Comparison of ENCODE assay signal across 6 cellular contexts in the genomic region with DNA sequence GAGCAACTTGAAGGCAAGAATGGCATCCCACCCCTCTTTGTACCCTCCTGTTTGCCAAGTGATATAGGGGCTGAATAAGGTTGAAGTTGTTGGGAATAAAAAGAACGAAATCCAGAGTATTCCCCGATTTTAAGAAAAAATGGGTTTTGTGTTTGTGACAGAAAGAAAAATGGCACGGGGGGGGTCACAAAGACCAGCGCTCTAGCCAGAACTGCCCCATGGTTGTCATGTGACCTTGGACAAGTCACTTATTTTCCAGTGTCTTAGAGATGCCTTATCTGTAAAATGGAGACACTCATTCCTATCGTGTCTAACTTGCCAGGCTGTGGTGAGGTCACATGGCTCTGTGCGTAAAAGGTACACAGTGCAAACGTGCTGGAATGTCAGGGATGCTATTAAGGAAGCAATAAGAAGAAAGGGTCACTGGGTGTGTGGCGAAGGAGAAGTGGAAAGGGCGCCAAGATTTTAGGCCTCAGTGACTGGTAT. TPM values are rescaled to one million over a fixed set of nuclear protein-coding genes. Genes with fewer than 3 reads are reported as not detected.
DNase-seq lines count a peak whose midpoint lies in the region; TF ChIP-seq lines count a peak whose summit lies in the region.

No MANE protein-coding gene starts in this region.

- peak overlapping the region; percentile 81 for H3K4me2 ChIP-seq in MM.1S (ENCODE audit: low read depth, low read length)

- H3K27ac ChIP-seq in MM.1S (ENCODE audit: low read length) = peak overlapping the region; percentile 91; the same call in 1 of the 2 replicates

- no peaks in the 10 kb centered on the region for H3K9me3 Mint-ChIP-seq in dendritic cell treated with granulocyte-macrophage colony-stimulating factor and Interleukin-4, amounts not matched to agents 40 ng/mL and 50 ng/mL, for 4 days
- H3K9me3 Mint-ChIP-seq in progenitor cell of endocrine pancreas (ENCODE audit: low read depth) = no peaks in the 10 kb centered on the region

- no peaks in the 10 kb centered on the region for H3K9me2 ChIP-seq in MM.1S (replicated peaks; ENCODE audit: insufficient read depth, low read length)

- no peaks in the 10 kb centered on the region for H3K27me3 Mint-ChIP-seq in dendritic cell treated with granulocyte-macrophage colony-stimulating factor and Interleukin-4, amounts not matched to agents 40 ng/mL and 50 ng/mL, for 4 days
- H3K27me3 Mint-ChIP-seq in progenitor cell of endocrine pancreas = no peaks in the 10 kb centered on the region

- H3K27me3 ChIP-seq in MM.1S (replicated peaks; ENCODE audit: insufficient read depth, low read length) = no peaks in the 10 kb centered on the region

- peak overlapping the region; percentile 97; the same call in 1 of the 2 replicates for H3K9ac ChIP-seq in MM.1S (ENCODE audit: low read length)

- H3K4me1 Mint-ChIP-seq in dendritic cell treated with granulocyte-macrophage colony-stimulating factor and Interleukin-4, amounts not matched to agents 40 ng/mL and 50 ng/mL, for 4 days (ENCODE audit: low read depth) = peaks cover 59% of the 10 kb centered on the region
- peaks cover 25% of the 10 kb centered on the region for H3K4me1 Mint-ChIP-seq in progenitor cell of endocrine pancreas (ENCODE audit: low read depth)

- H4K20me1 ChIP-seq in MM.1S (ENCODE audit: insufficient read depth, low read length) = no peaks in the 10 kb centered on the region; the same call in 1 of the 2 replicates

- H2AFZ ChIP-seq in MM.1S (ENCODE audit: low read length) = peak overlapping the region; percentile 73; the same call in 1 of the 2 replicates

- H3F3A ChIP-seq in MM.1S (ENCODE audit: insufficient read depth, low read length) = peaks cover 35% of the 10 kb centered on the region

- no peaks in the 10 kb centered on the region for H3K9me3 ChIP-seq in MM.1S (replicated peaks; ENCODE audit: insufficient read depth, low read length)

- H3K36me3 ChIP-seq in MM.1S (replicated peaks; ENCODE audit: insufficient read depth, low read length) = no peaks in the 10 kb centered on the region

- peak overlapping the region; percentile 100 for H3K27ac Mint-ChIP-seq in dendritic cell treated with granulocyte-macrophage colony-stimulating factor and Interleukin-4, amounts not matched to agents 40 ng/mL and 50 ng/mL, for 4 days
- H3K27ac Mint-ChIP-seq in progenitor cell of endocrine pancreas = peak overlapping the region; percentile 100

- TF ChIP-seq CTCF in MM.1S (IDR thresholded peaks at IDR 0.05; ENCODE audit: low read length) = no peak
- TF ChIP-seq CTCF in progenitor cell of endocrine pancreas (IDR thresholded peaks at IDR 0.05; ENCODE audit: unreplicated experiment) = no peak

- no peak for DNase-seq in MM.1S
- DNase-seq in progenitor cell of endocrine pancreas (ENCODE audit: low spot score, unreplicated experiment) = no peak
- DNase-seq in NK-92 treated with Interleukin-12 subunit alpha and Interleukin-12 subunit beta, amount 100 ng/mL, for 24 hours (lab: John Stamatoyannopoulos, UW) = no peak
- no peak for DNase-seq in activated gamma-delta T cell (lab: John Stamatoyannopoulos, UW)
- DNase-seq in Ammon's horn (ENCODE audit: low spot score) = no peak

- peak overlapping the region; percentile 82 for H3K4me3 ChIP-seq in MM.1S (ENCODE audit: low read length)

- peaks cover 11% of the 10 kb centered on the region for H3K4me1 ChIP-seq in MM.1S (ENCODE audit: low read length)

- intact Hi-C loops in dendritic cell treated with granulocyte-macrophage colony-stimulating factor and Interleukin-4, amounts not matched to agents 40 ng/mL and 50 ng/mL, for 4 days (cut with micrococcal nuclease) = no loop called here

- peaks cover 25% of the 10 kb centered on the region for H3K79me2 ChIP-seq in MM.1S (ENCODE audit: low read length)

- H3K4me3 Mint-ChIP-seq in dendritic cell treated with granulocyte-macrophage colony-stimulating factor and Interleukin-4, amounts not matched to agents 40 ng/mL and 50 ng/mL, for 4 days = peak overlapping the region; percentile 87
- H3K4me3 Mint-ChIP-seq in progenitor cell of endocrine pancreas (ENCODE audit: low read depth) = peak overlapping the region; percentile 99

- H3K36me3 Mint-ChIP-seq in dendritic cell treated with granulocyte-macrophage colony-stimulating factor and Interleukin-4, amounts not matched to agents 40 ng/mL and 50 ng/mL, for 4 days (ENCODE audit: low read depth) = peaks cover 38% of the 10 kb centered on the region
- H3K36me3 Mint-ChIP-seq in progenitor cell of endocrine pancreas (ENCODE audit: insufficient read depth) = no peaks in the 10 kb centered on the region

RNA-seq across cellular contexts. Expression of gene HEXIM1, which starts 1.6 kb away (rescaled TPM):
- total RNA-seq in progenitor cell of endocrine pancreas = 32.9 and 33.3 TPM in 2 replicates

RNA-seq across cellular contexts. Expression of gene ACBD4, which starts 11.2 kb away (rescaled TPM):
- 14.1 and 15.7 TPM in 2 replicates for total RNA-seq in progenitor cell of endocrine pancreas

RNA-seq across cellular contexts. Expression of gene PLCD3, which starts 14.3 kb away (rescaled TPM):
- 23.4 and 26.7 TPM in 2 replicates for total RNA-seq in progenitor cell of endocrine pancreas

RNA-seq across cellular contexts. Expression of gene HEXIM2, which starts 15.0 kb away (rescaled TPM):
- 9.3 and 11.9 TPM in 2 replicates for total RNA-seq in progenitor cell of endocrine pancreas
